Comparison of ENCODE assay signal across 22 cellular contexts in the genomic region with DNA sequence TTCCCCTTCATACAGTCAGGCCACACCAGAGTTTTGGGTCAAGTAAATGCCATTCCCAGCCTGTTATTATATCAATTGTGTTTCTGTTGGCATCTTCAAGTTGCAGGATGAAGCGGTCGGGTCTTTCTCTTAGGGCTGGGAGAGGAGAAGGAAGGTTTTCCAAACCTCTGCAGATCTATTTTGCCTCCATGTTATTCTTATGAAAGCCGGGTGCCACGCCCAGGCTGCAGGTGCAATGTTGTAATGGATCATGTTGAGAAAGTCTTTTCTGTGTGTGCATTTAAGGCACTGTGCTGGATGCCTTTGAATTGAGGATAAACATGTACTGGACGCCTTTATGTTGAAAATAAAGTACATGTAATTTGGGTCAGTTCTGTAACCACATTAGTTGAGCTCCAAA.
DNase-seq lines count a peak whose midpoint lies in the region; ATAC-seq, FAIRE-seq and TF ChIP-seq lines count a peak whose summit lies in the region.
"Had no signal": no experiment of that assay in that cellular context is flagged by ENCODE, and none has a peak within 500 bp of the region (broad histone marks: within the 10 kb centered on the region; RNA-seq: fewer than 3 reads in every experiment).

No MANE protein-coding gene starts in this region.

- WGBS in stomach, 5 donors, result 41 to 64% (median 55%) methylated on average over 5 of the region's 5 CpGs
- 85% methylated on average over 5 of the region's 5 CpGs for WGBS in prostate gland

- DNase-seq in activated CD8-positive, alpha-beta memory T cell treated with anti-CD3 and anti-CD28 coated beads for 24 hours, result peak; percentile 44
- no peak for DNase-seq in activated CD8-positive, alpha-beta memory T cell treated with anti-CD3 and anti-CD28 coated beads, Interleukin-2, amount 50 U/mL, for 4 hours
- no peak for DNase-seq in activated CD8-positive, alpha-beta T cell treated with anti-CD3 and anti-CD28 coated beads for 36 hours
- DNase-seq in stomach, result peak; percentile 54
- DNase-seq in D721Med (ENCODE audit: insufficient read length, low spot score), result no peak
- no peak for DNase-seq in prostate gland (ENCODE audit: low spot score)
- no peak for DNase-seq in GM12892 (ENCODE audit: insufficient read length)
- DNase-seq: ACHN; anterior cingulate cortex; Calu3; erythroblast; glutamatergic neuron; NCI-H1694 treated with DMSO at 0.1 percent for 48 hours; NCI-H446 treated with DMSO at 0.1 percent for 48 hours; stimulated activated CD4-positive, alpha-beta T cell treated with anti-CD3 and anti-CD28 coated beads, Interleukin-15, amount 100 ng/mL, for 24 hours; substantia nigra had no signal

- FAIRE-seq in D721Med (lab: Jason Lieb, UNC) (no peak), GM12892 (lab: Jason Lieb, UNC) (no peak)
- FAIRE-seq: GM19239, keratinocyte had no signal

- H3K9me3 Mint-ChIP-seq in activated CD8-positive, alpha-beta T cell treated with anti-CD3 and anti-CD28 coated beads for 36 hours, result peaks cover 4% of the 10 kb centered on the region

- TF ChIP-seq CTCF in activated CD8-positive, alpha-beta T cell treated with anti-CD3 and anti-CD28 coated beads for 36 hours (IDR thresholded peaks at IDR 0.05), result no peak
- no peak for TF ChIP-seq CTCF in stomach (IDR thresholded peaks at IDR 0.05)
- TF ChIP-seq CTCF in D721Med (IDR thresholded peaks at IDR 0.05; ENCODE audit: insufficient read depth, missing control alignments), result no peak
- no peak for TF ChIP-seq CTCF in prostate gland (IDR thresholded peaks at IDR 0.05)

- TF ChIP-seq EP300 in stomach (IDR thresholded peaks at IDR 0.05), result no peak

- no peak overlapping the region for H3K4me3 Mint-ChIP-seq in activated CD8-positive, alpha-beta T cell treated with anti-CD3 and anti-CD28 coated beads for 36 hours

- H3K4me3 ChIP-seq in stomach (no peak overlapping the region), prostate gland (no peak overlapping the region)
- H3K4me3 ChIP-seq: coronary artery, mucosa of descending colon, SK-N-MC had no signal

- intact Hi-C loops in activated CD8-positive, alpha-beta T cell treated with anti-CD3 and anti-CD28 coated beads for 36 hours (cut with micrococcal nuclease), result no loop called here
- intact Hi-C loops in stomach (cut with DNase I; ENCODE audit: low total_unique reads) (no loop called here), prostate gland (cut with DNase I) (no loop called here)

- H3K27ac ChIP-seq in stomach, result peak overlapping the region; percentile 38 to 90 (median 76)
- H3K27ac ChIP-seq in prostate gland, result peak overlapping the region in 1 of 2 donors; percentile 5
- H3K27ac ChIP-seq: SK-N-MC had no signal

- peak overlapping the region; percentile 58 for H3K27ac Mint-ChIP-seq in activated CD8-positive, alpha-beta T cell treated with anti-CD3 and anti-CD28 coated beads for 36 hours

- no peaks in the 10 kb centered on the region for H3K27me3 Mint-ChIP-seq in activated CD8-positive, alpha-beta T cell treated with anti-CD3 and anti-CD28 coated beads for 36 hours

- no peak for ATAC-seq in activated CD8-positive, alpha-beta T cell treated with anti-CD3 and anti-CD28 coated beads for 36 hours
- peak; percentile 14 for ATAC-seq in esophagus mucosa
- ATAC-seq: mucosa of descending colon had no signal

- peaks cover 94% of the 10 kb centered on the region for H3K4me1 Mint-ChIP-seq in activated CD8-positive, alpha-beta T cell treated with anti-CD3 and anti-CD28 coated beads for 36 hours (ENCODE audit: low read depth)

- H3K4me1 ChIP-seq in stomach, result peaks cover 49 to 86% (median 56%) of the 10 kb centered on the region in 4 donors
- H3K4me1 ChIP-seq in prostate gland (replicated peaks), result peaks cover 16% of the 10 kb centered on the region

- TF ChIP-seq POLR2A in stomach (IDR thresholded peaks at IDR 0.05) (no peak), prostate gland (IDR thresholded peaks at IDR 0.05) (no peak), GM12892 (IDR thresholded peaks at IDR 0.05; ENCODE audit: low read depth, low read length) (no peak)

- H3K36me3 Mint-ChIP-seq in activated CD8-positive, alpha-beta T cell treated with anti-CD3 and anti-CD28 coated beads for 36 hours (ENCODE audit: low read depth), result peaks cover 83% of the 10 kb centered on the region

- H3K9me3 ChIP-seq in stomach (no peaks in the 10 kb centered on the region), prostate gland (no peaks in the 10 kb centered on the region)
- H3K9me3 ChIP-seq: mucosa of descending colon had no signal

- CTCF ChIA-PET in activated CD8-positive, alpha-beta T cell treated with anti-CD3 and anti-CD28 coated beads for 36 hours (lab: Charles Lee), result interaction anchor here (1.0 to 1.6 kb wide), 3 partner anchors 11 to 262 kb away, joined by 3 to 4 read pairs (median 3); no protein-coding TSS in a partner anchor

- POLR2A ChIA-PET in activated CD8-positive, alpha-beta T cell treated with anti-CD3 and anti-CD28 coated beads for 36 hours (lab: Charles Lee), result no interaction called here

- H3K36me3 ChIP-seq in stomach (no peaks in the 10 kb centered on the region), prostate gland (no peaks in the 10 kb centered on the region)

- H3K27me3 ChIP-seq in stomach (no peaks in the 10 kb centered on the region), prostate gland (replicated peaks; ENCODE audit: insufficient read depth) (no peaks in the 10 kb centered on the region)

Comparison
In these comparisons a context has a peak if more than half of its experiments do, and no peak if none do; other contexts are left out.
1. DNase-seq: peak in activated CD8-positive, alpha-beta memory T cell treated with anti-CD3 and anti-CD28 coated beads for 24 hours (single experiment) and stomach (single experiment); none in activated CD8-positive, alpha-beta memory T cell treated with anti-CD3 and anti-CD28 coated beads, Interleukin-2, amount 50 U/mL, for 4 hours (single experiment), activated CD8-positive, alpha-beta T cell treated with anti-CD3 and anti-CD28 coated beads for 36 hours (single experiment), D721Med (single experiment), prostate gland (single experiment) and GM12892 (single experiment).